Comparison of ENCODE assay signal across 20 cellular contexts in genomic region chr5:116130976-116131375, GRCh38.
"Had no signal": no experiment of that assay in that cellular context is flagged by ENCODE, and none has a peak within 500 bp of the region (broad histone marks: within the 10 kb centered on the region; RNA-seq: fewer than 3 reads in every experiment).

No MANE protein-coding gene starts in this region.

- ATAC-seq: gastroesophageal sphincter, heart left ventricle, left cardiac atrium, left lung, left ventricle myocardium superior, lower lobe of right lung had no signal

- H2AFZ ChIP-seq: hepatocyte had no signal

- H3K27ac Mint-ChIP-seq: mesothelial cell of epicardium had no signal

- FAIRE-seq: endothelial cell of umbilical vein, keratinocyte had no signal

- DNase-seq: colonic mucosa; cortex of kidney; dermis blood vessel endothelial cell; dorsolateral prefrontal cortex; effector CD4-positive, alpha-beta T cell; effector memory CD4-positive, alpha-beta T cell; heart left ventricle; hypothalamus; left cardiac atrium; left lung; left ventricle myocardium superior; lower lobe of right lung; mesenchymal stem cell had no signal

- H3K27me3 ChIP-seq: colonic mucosa, dorsolateral prefrontal cortex, esophagus muscularis mucosa, foreskin keratinocyte, gastroesophageal sphincter, heart left ventricle, hepatocyte, left lung had no signal

- H3K4me2 ChIP-seq: hepatocyte had no signal

- H3K4me3 ChIP-seq: colonic mucosa, dorsolateral prefrontal cortex, esophagus muscularis mucosa, gastroesophageal sphincter, heart left ventricle, hepatocyte, left lung, lower lobe of right lung had no signal

- H3K4me3 Mint-ChIP-seq: mesothelial cell of epicardium had no signal

- H3K4me1 ChIP-seq: colonic mucosa, gastroesophageal sphincter, left lung, lower lobe of right lung had no signal

- H3K9me3 ChIP-seq: colonic mucosa, esophagus muscularis mucosa, gastroesophageal sphincter, heart left ventricle, left lung, lower lobe of right lung had no signal

- H3K36me3 ChIP-seq: colonic mucosa, gastroesophageal sphincter had no signal

- H3K27ac ChIP-seq: colonic mucosa, dorsolateral prefrontal cortex, esophagus muscularis mucosa, foreskin keratinocyte, gastroesophageal sphincter, heart left ventricle, hepatocyte, left lung, lower lobe of right lung had no signal

- H3K79me2 ChIP-seq: hepatocyte had no signal

- H3K9me3 Mint-ChIP-seq: mesothelial cell of epicardium had no signal
